13 cellular contexts compared by ENCODE assay signal in the genomic region with DNA sequence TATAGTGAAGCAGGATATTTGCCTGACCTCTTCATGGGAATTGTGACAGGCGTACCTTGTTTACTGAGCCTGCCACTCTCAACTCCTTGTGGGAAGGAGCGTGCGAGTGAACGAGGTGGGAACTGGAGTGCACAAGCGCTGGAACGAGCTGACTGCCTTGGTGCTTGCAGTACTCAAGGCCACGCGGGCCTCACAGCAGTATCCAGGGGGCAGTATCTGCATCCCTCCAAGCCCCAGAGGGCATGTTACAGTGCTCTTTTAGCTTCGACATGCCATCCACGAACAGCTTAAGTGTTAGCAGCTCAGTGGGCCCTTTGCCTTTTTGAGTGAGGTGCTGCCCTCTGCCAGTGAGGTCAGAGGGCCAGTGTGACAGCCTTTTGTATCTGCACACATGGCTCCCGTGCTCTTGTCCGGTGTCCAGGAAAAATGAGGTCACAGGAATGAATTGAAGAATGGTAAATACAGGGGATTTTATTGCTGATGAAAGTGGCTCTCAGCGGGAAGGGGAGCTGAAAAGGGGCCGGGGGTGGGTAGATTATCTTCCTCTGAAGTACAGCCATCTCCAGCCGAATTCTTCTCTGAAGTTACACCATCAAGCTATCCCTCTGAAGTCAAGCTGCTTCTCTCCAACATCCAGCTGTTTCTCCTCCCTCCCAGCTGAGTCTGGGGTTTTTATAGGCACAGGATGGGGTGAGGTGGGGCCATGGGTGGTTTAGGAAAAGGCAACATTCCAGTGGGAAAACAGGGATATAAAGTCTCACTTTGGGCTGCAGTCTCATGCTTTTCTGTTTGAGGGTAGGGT.
DNase-seq lines count a peak whose midpoint lies in the region; ATAC-seq and TF ChIP-seq lines count a peak whose summit lies in the region.
"Had no signal": no experiment of that assay in that cellular context is flagged by ENCODE, and none has a peak within 500 bp of the region (broad histone marks: within the 10 kb centered on the region; RNA-seq: fewer than 3 reads in every experiment).

No MANE protein-coding gene starts in this region.

- no peaks in the 10 kb centered on the region for H3K9me3 Mint-ChIP-seq in osteocyte (ENCODE audit: unreplicated experiment)
- H3K9me3 Mint-ChIP-seq: dendritic cell treated with granulocyte-macrophage colony-stimulating factor and Interleukin-4, amounts not matched to agents 40 ng/mL and 50 ng/mL, for 4 days had no signal

- no peak for TF ChIP-seq CTCF in HEK293 (tag by site-specific recombination; IDR thresholded peaks at IDR 0.05)
- TF ChIP-seq CTCF in WERI-Rb-1 (IDR thresholded peaks at IDR 0.05; ENCODE audit: low read depth, low read length): peak; percentile 20; the same call in 1 of the 2 replicates
- TF ChIP-seq CTCF in osteocyte (IDR thresholded peaks at IDR 0.05): peak; percentile 13

- no peaks in the 10 kb centered on the region for H3K4me1 ChIP-seq in HEK293 (ENCODE audit: control insufficient read depth, insufficient read depth, low read length)
- H3K4me1 ChIP-seq in right cardiac atrium (ENCODE audit: control insufficient read depth, insufficient read depth, low read length): peaks cover 6% of the 10 kb centered on the region
- H3K4me1 ChIP-seq: foreskin keratinocyte had no signal

- H3K36me3 ChIP-seq in HEK293 (ENCODE audit: control insufficient read depth in 2 of 2, insufficient read depth in 1 of 2, low read length in 2 of 2) (peaks cover 0 to 8% of the 10 kb centered on the region in 2 experiments; a peak in 2 of 3 replicates), WERI-Rb-1 (peaks cover 7% of the 10 kb centered on the region)

- WGBS in right cardiac atrium: 82% methylated on average over 15 of the region's 15 CpGs

- H3K9me3 ChIP-seq in HEK293 (ENCODE audit: control insufficient read depth, insufficient read depth, low read depth, low read length): no peaks in the 10 kb centered on the region
- H3K9me3 ChIP-seq in WERI-Rb-1 (ENCODE audit: severe bottlenecking): peaks cover 3% of the 10 kb centered on the region
- no peaks in the 10 kb centered on the region for H3K9me3 ChIP-seq in right cardiac atrium (ENCODE audit: control insufficient read depth, low read length)

- intact Hi-C loops in right cardiac atrium (cut with DNase I): no loop called here

- H3K27ac ChIP-seq in HEK293 (ENCODE audit: extremely low read depth, low read depth, low read length) (no peak overlapping the region), WERI-Rb-1 (no peak overlapping the region), right cardiac atrium (ENCODE audit: low read length) (peak overlapping the region; percentile 12)
- H3K27ac ChIP-seq: foreskin keratinocyte had no signal

- no peaks in the 10 kb centered on the region for H3K36me3 Mint-ChIP-seq in osteocyte (ENCODE audit: unreplicated experiment)

- no peak overlapping the region for H3K27ac Mint-ChIP-seq in osteocyte (ENCODE audit: unreplicated experiment)
- H3K27ac Mint-ChIP-seq: dendritic cell treated with granulocyte-macrophage colony-stimulating factor and Interleukin-4, amounts not matched to agents 40 ng/mL and 50 ng/mL, for 4 days had no signal

- CTCF ChIA-PET in HEK293 (lab: Yijun Ruan, JAX): interaction anchor here (0.6 to 1.2 kb wide), 4 partner anchors 18 to 71 kb away, joined by 3 to 5 read pairs (median 4); no protein-coding TSS in a partner anchor

- H3K4me3 Mint-ChIP-seq in osteocyte (ENCODE audit: unreplicated experiment): no peak overlapping the region
- H3K4me3 Mint-ChIP-seq: dendritic cell treated with granulocyte-macrophage colony-stimulating factor and Interleukin-4, amounts not matched to agents 40 ng/mL and 50 ng/mL, for 4 days had no signal

- no peaks in the 10 kb centered on the region for H3K27me3 ChIP-seq in WERI-Rb-1 (ENCODE audit: insufficient read depth, low read depth, severe bottlenecking)
- no peaks in the 10 kb centered on the region for H3K27me3 ChIP-seq in right cardiac atrium (ENCODE audit: control insufficient read depth, insufficient read depth)
- H3K27me3 ChIP-seq: foreskin keratinocyte had no signal

- POLR2A ChIA-PET in HEK293 (lab: Yijun Ruan, JAX): interaction anchor here (0.6 kb wide), 1 partner anchor 160 kb away, joined by 5 read pairs; no protein-coding TSS in a partner anchor

- H3K4me3 ChIP-seq in HEK293 (ENCODE audit: low read depth, low read length): no peak overlapping the region
- no peak overlapping the region for H3K4me3 ChIP-seq in WERI-Rb-1 (ENCODE audit: low read depth, low read length)
- H3K4me3 ChIP-seq in right cardiac atrium (ENCODE audit: low read length): no peak overlapping the region

- H3K27me3 Mint-ChIP-seq in osteocyte (ENCODE audit: unreplicated experiment): no peaks in the 10 kb centered on the region
- H3K27me3 Mint-ChIP-seq: dendritic cell treated with granulocyte-macrophage colony-stimulating factor and Interleukin-4, amounts not matched to agents 40 ng/mL and 50 ng/mL, for 4 days had no signal

- H3K4me1 Mint-ChIP-seq in osteocyte (ENCODE audit: unreplicated experiment): peaks cover 8% of the 10 kb centered on the region

- peak; percentile 56 to 72 for ATAC-seq in right cardiac atrium
- ATAC-seq: foreskin keratinocyte had no signal

- DNase-seq in WERI-Rb-1 (no peak), right cardiac atrium (peak; percentile 23 to 55 (median 41)), osteocyte (ENCODE audit: extremely low spot score, unreplicated experiment) (no peak), NCI-H748 (lab: John Stamatoyannopoulos, UW; ENCODE audit: unreplicated experiment) (no peak), NCI-H345 treated with DMSO at 0.1 percent for 48 hours (lab: John Stamatoyannopoulos, UW; ENCODE audit: unreplicated experiment) (no peak)
- DNase-seq in stimulated activated CD4-positive, alpha-beta T cell treated with anti-CD3 and anti-CD28 coated beads, Interleukin-2, amount 100 ng/mL, for 48 hours: no peak
- no peak for DNase-seq in stimulated activated CD4-positive, alpha-beta T cell treated with anti-CD3 and anti-CD28 coated beads, Interleukin-2, amount 100 ng/mL, for 24 hours
- DNase-seq: activated CD8-positive, alpha-beta memory T cell treated with anti-CD3 and anti-CD28 coated beads for 24 hours; foreskin keratinocyte; NCI-H1417; NK-92 treated with Interleukin-12 subunit alpha and Interleukin-12 subunit beta, amount 100 ng/mL, for 24 hours had no signal

TF ChIP-seq in HEK293, 187 proteins besides CTCF, POLR2A, EP300 and RAD21 (continues in another document):
- TF ChIP-seq EGR2 (tag by site-specific recombination; IDR thresholded peaks at IDR 0.05; ENCODE audit: low read depth): no peak
- peak; percentile 62 for TF ChIP-seq ZIC2 (tag by site-specific recombination; IDR thresholded peaks at IDR 0.05)
- TF ChIP-seq ZNF747 (tag by site-specific recombination; IDR thresholded peaks at IDR 0.05): no peak
- TF ChIP-seq ZNF132 (tag by site-specific recombination; IDR thresholded peaks at IDR 0.05; ENCODE audit: borderline replicate concordance): no peak
- TF ChIP-seq ZNF629 (tag by site-specific recombination; IDR thresholded peaks at IDR 0.05): no peak
- TF ChIP-seq ZNF501 (tag by site-specific recombination; IDR thresholded peaks at IDR 0.05): no peak
- no peak for TF ChIP-seq ZNF549 (tag by site-specific recombination; IDR thresholded peaks at IDR 0.05)
- peak; percentile 44 for TF ChIP-seq SETDB1 (IDR thresholded peaks at IDR 0.05; ENCODE audit: insufficient read length, low read length)
- TF ChIP-seq, protein P1, sequence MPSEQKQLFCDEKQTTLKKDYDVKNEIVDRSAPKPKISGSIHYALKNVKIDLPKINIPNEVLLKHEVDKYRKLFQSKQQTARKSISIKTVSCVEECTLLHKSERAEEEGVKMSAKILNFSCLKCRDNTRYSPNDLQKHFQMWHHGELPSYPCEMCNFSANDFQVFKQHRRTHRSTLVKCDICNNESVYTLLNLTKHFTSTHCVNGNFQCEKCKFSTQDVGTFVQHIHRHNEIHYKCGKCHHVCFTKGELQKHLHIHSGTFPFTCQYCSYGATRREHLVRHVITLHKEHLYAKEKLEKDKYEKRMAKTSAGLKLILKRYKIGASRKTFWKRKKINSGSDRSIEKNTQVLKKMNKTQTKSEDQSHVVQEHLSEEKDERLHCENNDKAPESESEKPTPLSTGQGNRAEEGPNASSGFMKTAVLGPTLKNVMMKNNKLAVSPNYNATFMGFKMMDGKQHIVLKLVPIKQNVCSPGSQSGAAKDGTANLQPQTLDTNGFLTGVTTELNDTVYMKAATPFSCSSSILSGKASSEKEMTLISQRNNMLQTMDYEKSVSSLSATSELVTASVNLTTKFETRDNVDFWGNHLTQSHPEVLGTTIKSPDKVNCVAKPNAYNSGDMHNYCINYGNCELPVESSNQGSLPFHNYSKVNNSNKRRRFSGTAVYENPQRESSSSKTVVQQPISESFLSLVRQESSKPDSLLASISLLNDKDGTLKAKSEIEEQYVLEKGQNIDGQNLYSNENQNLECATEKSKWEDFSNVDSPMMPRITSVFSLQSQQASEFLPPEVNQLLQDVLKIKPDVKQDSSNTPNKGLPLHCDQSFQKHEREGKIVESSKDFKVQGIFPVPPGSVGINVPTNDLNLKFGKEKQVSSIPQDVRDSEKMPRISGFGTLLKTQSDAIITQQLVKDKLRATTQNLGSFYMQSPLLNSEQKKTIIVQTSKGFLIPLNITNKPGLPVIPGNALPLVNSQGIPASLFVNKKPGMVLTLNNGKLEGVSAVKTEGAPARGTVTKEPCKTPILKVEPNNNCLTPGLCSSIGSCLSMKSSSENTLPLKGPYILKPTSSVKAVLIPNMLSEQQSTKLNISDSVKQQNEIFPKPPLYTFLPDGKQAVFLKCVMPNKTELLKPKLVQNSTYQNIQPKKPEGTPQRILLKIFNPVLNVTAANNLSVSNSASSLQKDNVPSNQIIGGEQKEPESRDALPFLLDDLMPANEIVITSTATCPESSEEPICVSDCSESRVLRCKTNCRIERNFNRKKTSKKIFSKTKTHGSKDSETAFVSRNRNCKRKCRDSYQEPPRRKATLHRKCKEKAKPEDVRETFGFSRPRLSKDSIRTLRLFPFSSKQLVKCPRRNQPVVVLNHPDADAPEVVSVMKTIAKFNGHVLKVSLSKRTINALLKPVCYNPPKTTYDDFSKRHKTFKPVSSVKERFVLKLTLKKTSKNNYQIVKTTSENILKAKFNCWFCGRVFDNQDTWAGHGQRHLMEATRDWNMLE (tag by site-specific recombination; conservative IDR thresholded peaks at IDR 0.05; ENCODE audit: low read depth): no peak
- TF ChIP-seq, protein P2, sequence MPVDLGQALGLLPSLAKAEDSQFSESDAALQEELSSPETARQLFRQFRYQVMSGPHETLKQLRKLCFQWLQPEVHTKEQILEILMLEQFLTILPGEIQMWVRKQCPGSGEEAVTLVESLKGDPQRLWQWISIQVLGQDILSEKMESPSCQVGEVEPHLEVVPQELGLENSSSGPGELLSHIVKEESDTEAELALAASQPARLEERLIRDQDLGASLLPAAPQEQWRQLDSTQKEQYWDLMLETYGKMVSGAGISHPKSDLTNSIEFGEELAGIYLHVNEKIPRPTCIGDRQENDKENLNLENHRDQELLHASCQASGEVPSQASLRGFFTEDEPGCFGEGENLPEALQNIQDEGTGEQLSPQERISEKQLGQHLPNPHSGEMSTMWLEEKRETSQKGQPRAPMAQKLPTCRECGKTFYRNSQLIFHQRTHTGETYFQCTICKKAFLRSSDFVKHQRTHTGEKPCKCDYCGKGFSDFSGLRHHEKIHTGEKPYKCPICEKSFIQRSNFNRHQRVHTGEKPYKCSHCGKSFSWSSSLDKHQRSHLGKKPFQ (tag by site-specific recombination; IDR thresholded peaks at IDR 0.05): 0 out of 2 replicates have a peak, but pooled peaks have one; percentile 42

Comparison
In these comparisons a context has a peak if more than half of its experiments do, and no peak if none do; other contexts are left out.
1. DNase-seq: peak in right cardiac atrium (3 of 3); none in WERI-Rb-1 (single experiment), osteocyte (single experiment), NCI-H748 (single experiment), NCI-H345 treated with DMSO at 0.1 percent for 48 hours (single experiment), stimulated activated CD4-positive, alpha-beta T cell treated with anti-CD3 and anti-CD28 coated beads, Interleukin-2, amount 100 ng/mL, for 48 hours (0 of 2) and stimulated activated CD4-positive, alpha-beta T cell treated with anti-CD3 and anti-CD28 coated beads, Interleukin-2, amount 100 ng/mL, for 24 hours (0 of 2).